ENCODE assay signal across 1 cellular context in genomic region chr6:29722773-29723665, GRCh38.
TF ChIP-seq lines count a peak whose summit lies in the region.

Gene HLA-F, plus strand, starts transcription at chr6:29723434. Its CDS starts 30 bp downstream, at chr6:29723464.

TF ChIP-seq in HCT116, 20 proteins besides CTCF, POLR2A, EP300 and RAD21 (continued from another document):
- TF ChIP-seq REST (IDR thresholded peaks at IDR 0.05; ENCODE audit: low read depth) (no peak), EGR1 (IDR thresholded peaks at IDR 0.05; ENCODE audit: low read depth) (peak; percentile 33; the same call in 1 of the 2 replicates), SRF (IDR thresholded peaks at IDR 0.05; ENCODE audit: low read depth) (no peak)
